ENCODE assay signal across 35 cellular contexts in the genomic region with DNA sequence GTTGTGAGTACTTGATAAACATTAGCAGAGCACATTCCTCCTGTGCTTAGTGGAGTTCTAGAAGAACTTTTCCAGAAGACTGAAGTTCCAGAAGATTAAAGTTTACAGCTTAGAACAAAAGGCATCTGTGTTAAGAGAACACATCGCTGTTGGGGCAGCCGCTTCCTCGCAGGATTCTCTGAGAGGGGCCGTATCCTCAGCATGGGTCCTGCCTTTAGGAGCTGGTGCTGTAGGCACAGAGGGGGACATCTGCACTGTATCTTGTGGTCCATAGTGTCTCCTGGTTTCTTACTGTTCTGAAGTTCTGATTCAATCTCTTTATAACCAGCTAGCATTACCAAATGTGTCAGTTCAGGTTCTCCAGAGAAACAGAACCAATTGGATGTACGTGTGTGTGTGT. TPM values are rescaled to one million over a fixed set of nuclear protein-coding genes. Genes with fewer than 3 reads are reported as not detected.
"Had no signal": no experiment of that assay in that cellular context is flagged by ENCODE, and none has a peak within 500 bp of the region (broad histone marks: within the 10 kb centered on the region; RNA-seq: fewer than 3 reads in every experiment).

No MANE protein-coding gene starts in this region.

- ATAC-seq: activated naive CD8-positive, alpha-beta T cell treated with anti-CD3 and anti-CD28 coated beads, Interleukin-2, amount 50 U/mL, for 24 hours; activated T-cell treated with anti-CD3 and anti-CD28 coated beads, Interleukin-2, amount 50 U/mL, for 4 hours; activated T-cell treated with anti-CD3 and anti-CD28 coated beads, Interleukin-2, amount 50 U/mL, for 72 hours; activated T-helper 17 cell treated with anti-CD3 and anti-CD28 coated beads, Interleukin-2, amount 50 U/mL, for 72 hours had no signal

- H3K27me3 Mint-ChIP-seq: activated CD4-positive, alpha-beta memory T cell treated with anti-CD3 and anti-CD28 coated beads for 36 hours; activated naive CD4-positive, alpha-beta T cell treated with anti-CD3 and anti-CD28 coated beads, Interleukin-2, amount 50 U/mL, for 24 hours; activated naive CD8-positive, alpha-beta T cell; brain had no signal

- H3K27ac Mint-ChIP-seq: activated B cell treated with CpG ODN at 0.5 μM for 24 hours; activated CD4-positive, alpha-beta memory T cell treated with anti-CD3 and anti-CD28 coated beads for 36 hours; activated CD4-positive, alpha-beta T cell treated with anti-CD3 and anti-CD28 coated beads, Interleukin-2, amount 10 ng/mL, durations not matched to agents 24 days and 14 days; activated naive CD4-positive, alpha-beta T cell treated with anti-CD3 and anti-CD28 coated beads for 36 hours; activated naive CD4-positive, alpha-beta T cell treated with anti-CD3 and anti-CD28 coated beads, Interleukin-2, amount 50 U/mL, for 24 hours; activated naive CD8-positive, alpha-beta T cell; activated naive CD8-positive, alpha-beta T cell treated with anti-CD3 and anti-CD28 coated beads, Interleukin-2, amount 10 ng/mL, durations not matched to agents 7 days and 5 days; activated naive CD8-positive, alpha-beta T cell treated with anti-CD3 and anti-CD28 coated beads, Interleukin-2, amount 50 U/mL, for 24 hours; activated T-cell treated with anti-CD3 and anti-CD28 coated beads, Interleukin-2, amount 50 U/mL, for 72 hours; activated T-helper 1 cell treated with anti-CD3 and anti-CD28 coated beads, Interleukin-12 subunit alpha, Interleukin-12 subunit beta, Interleukin-2, Interleukin-4 antibody, amounts not matched to agents 30 ng/mL and 10 ng/mL and 1 ng/mL, durations not matched to agents 14 hours and 24 hours and 36 hours; activated T-helper 17 cell treated with anti-CD3 and anti-CD28 coated beads, Interleukin-2, amount 50 U/mL, for 72 hours; brain; T-helper 1 cell treated with Interleukin-12 subunit alpha and Interleukin-12 subunit beta and Interleukin-4 antibody, amounts not matched to agents 30 μg/mL and 1 μg/mL, for 36 hours; T-helper 2 cell treated with Interferon-gamma antibody and Interleukin-4, amounts not matched to agents 5 μg/mL and 100 μg/mL, for 36 hours had no signal

- H3K9me3 Mint-ChIP-seq: activated B cell treated with CpG ODN at 0.5 μM for 24 hours; activated CD4-positive, alpha-beta memory T cell treated with anti-CD3 and anti-CD28 coated beads for 36 hours; activated CD4-positive, alpha-beta T cell treated with anti-CD3 and anti-CD28 coated beads, Interleukin-2, amount 10 ng/mL, durations not matched to agents 24 days and 14 days; activated naive CD4-positive, alpha-beta T cell treated with anti-CD3 and anti-CD28 coated beads for 36 hours; activated naive CD4-positive, alpha-beta T cell treated with anti-CD3 and anti-CD28 coated beads, Interleukin-2, amount 50 U/mL, for 24 hours; activated naive CD8-positive, alpha-beta T cell treated with anti-CD3 and anti-CD28 coated beads, Interleukin-2, amount 10 ng/mL, durations not matched to agents 7 days and 5 days; activated naive CD8-positive, alpha-beta T cell treated with anti-CD3 and anti-CD28 coated beads, Interleukin-2, amount 50 U/mL, for 24 hours; activated T-cell treated with anti-CD3 and anti-CD28 coated beads, Interleukin-2, amount 50 U/mL, for 4 hours; activated T-cell treated with anti-CD3 and anti-CD28 coated beads, Interleukin-2, amount 50 U/mL, for 72 hours; activated T-helper 1 cell treated with anti-CD3 and anti-CD28 coated beads, Interleukin-12 subunit alpha, Interleukin-12 subunit beta, Interleukin-2, Interleukin-4 antibody, amounts not matched to agents 30 ng/mL and 10 ng/mL and 1 ng/mL, durations not matched to agents 14 hours and 24 hours and 36 hours; activated T-helper 17 cell treated with anti-CD3 and anti-CD28 coated beads, Interleukin-2, amount 50 U/mL, for 72 hours; central memory CD8-positive, alpha-beta T cell; T-helper 1 cell treated with Interleukin-12 subunit alpha and Interleukin-12 subunit beta and Interleukin-4 antibody, amounts not matched to agents 30 μg/mL and 1 μg/mL, for 36 hours; T-helper 2 cell treated with Interferon-gamma antibody and Interleukin-4, amounts not matched to agents 5 μg/mL and 100 μg/mL, for 36 hours had no signal

- H3K36me3 Mint-ChIP-seq: activated CD4-positive, alpha-beta memory T cell treated with anti-CD3 and anti-CD28 coated beads for 36 hours; activated naive CD4-positive, alpha-beta T cell treated with anti-CD3 and anti-CD28 coated beads, Interleukin-2, amount 50 U/mL, for 24 hours; activated naive CD8-positive, alpha-beta T cell; activated naive CD8-positive, alpha-beta T cell treated with anti-CD3 and anti-CD28 coated beads, Interleukin-2, amount 10 ng/mL, durations not matched to agents 7 days and 5 days; brain had no signal

- DNase-seq: activated B cell treated with CpG ODN at 0.5 μM for 24 hours; activated CD4-positive, alpha-beta memory T cell treated with anti-CD3 and anti-CD28 coated beads for 36 hours; activated CD4-positive, alpha-beta T cell treated with anti-CD3 and anti-CD28 coated beads for 4 hours; activated CD4-positive, alpha-beta T cell treated with anti-CD3 and anti-CD28 coated beads, Interleukin-2, amount 10 ng/mL, durations not matched to agents 24 days and 14 days; activated CD4-positive, alpha-beta T cell treated with anti-CD3 and anti-CD28 coated beads, Interleukin-2, amount 50 U/mL, for 1 hour; activated CD4-positive, alpha-beta T cell treated with anti-CD3 and anti-CD28 coated beads, Interleukin-2, amount 50 U/mL, for 4 hours; activated CD4-positive, CD25-positive, alpha-beta regulatory T cell treated with anti-CD3 and anti-CD28 coated beads, Interleukin-2, amount 50 U/mL, for 72 hours; activated CD8-positive, alpha-beta memory T cell treated with anti-CD3 and anti-CD28 coated beads, Interleukin-2, amount 50 U/mL, for 4 hours; activated effector memory CD4-positive, alpha-beta T cell treated with anti-CD3 and anti-CD28 coated beads, Interleukin-2, amount 50 U/mL, for 16 hours; activated gamma-delta T cell treated with Interleukin-2 at 50 U/mL for 16 hours; activated naive CD4-positive, alpha-beta T cell; activated naive CD4-positive, alpha-beta T cell treated with anti-CD3 and anti-CD28 coated beads for 36 hours; activated naive CD8-positive, alpha-beta T cell treated with anti-CD3 and anti-CD28 coated beads, Interleukin-2, amount 10 ng/mL, durations not matched to agents 7 days and 5 days; activated naive CD8-positive, alpha-beta T cell treated with anti-CD3 and anti-CD28 coated beads, Interleukin-2, amount 50 U/mL, for 24 hours; activated T-cell treated with anti-CD3 and anti-CD28 coated beads for 4 hours; activated T-cell treated with anti-CD3 and anti-CD28 coated beads, Interleukin-2, amount 50 U/mL, for 1 hour; activated T-cell treated with anti-CD3 and anti-CD28 coated beads, Interleukin-2, amount 50 U/mL, for 4 hours; activated T-cell treated with anti-CD3 and anti-CD28 coated beads, Interleukin-2, amount 50 U/mL, for 72 hours; amygdala; anterior cingulate cortex; caudate nucleus; cerebellar nuclear complex; T-helper 1 cell; T-helper 2 cell; T-helper 9 cell had no signal

- H3K4me1 Mint-ChIP-seq: activated CD4-positive, alpha-beta T cell treated with anti-CD3 and anti-CD28 coated beads, Interleukin-2, amount 10 ng/mL, durations not matched to agents 24 days and 14 days; activated naive CD4-positive, alpha-beta T cell treated with anti-CD3 and anti-CD28 coated beads, Interleukin-2, amount 50 U/mL, for 24 hours; activated naive CD8-positive, alpha-beta T cell treated with anti-CD3 and anti-CD28 coated beads, Interleukin-2, amount 10 ng/mL, durations not matched to agents 7 days and 5 days; activated naive CD8-positive, alpha-beta T cell treated with anti-CD3 and anti-CD28 coated beads, Interleukin-2, amount 50 U/mL, for 24 hours; activated T-helper 17 cell treated with anti-CD3 and anti-CD28 coated beads, Interleukin-2, amount 50 U/mL, for 72 hours; central memory CD8-positive, alpha-beta T cell had no signal

- H3K4me3 Mint-ChIP-seq: activated B cell treated with CpG ODN at 0.5 μM for 24 hours; activated CD4-positive, alpha-beta memory T cell treated with anti-CD3 and anti-CD28 coated beads for 36 hours; activated CD4-positive, alpha-beta T cell treated with anti-CD3 and anti-CD28 coated beads, Interleukin-2, amount 10 ng/mL, durations not matched to agents 24 days and 14 days; activated naive CD4-positive, alpha-beta T cell treated with anti-CD3 and anti-CD28 coated beads for 36 hours; activated naive CD4-positive, alpha-beta T cell treated with anti-CD3 and anti-CD28 coated beads, Interleukin-2, amount 50 U/mL, for 24 hours; activated naive CD8-positive, alpha-beta T cell; activated naive CD8-positive, alpha-beta T cell treated with anti-CD3 and anti-CD28 coated beads, Interleukin-2, amount 10 ng/mL, durations not matched to agents 7 days and 5 days; activated naive CD8-positive, alpha-beta T cell treated with anti-CD3 and anti-CD28 coated beads, Interleukin-2, amount 50 U/mL, for 24 hours; activated T-cell treated with anti-CD3 and anti-CD28 coated beads, Interleukin-2, amount 50 U/mL, for 4 hours; activated T-cell treated with anti-CD3 and anti-CD28 coated beads, Interleukin-2, amount 50 U/mL, for 72 hours; activated T-helper 1 cell treated with anti-CD3 and anti-CD28 coated beads, Interleukin-12 subunit alpha, Interleukin-12 subunit beta, Interleukin-2, Interleukin-4 antibody, amounts not matched to agents 30 ng/mL and 10 ng/mL and 1 ng/mL, durations not matched to agents 14 hours and 24 hours and 36 hours; activated T-helper 17 cell treated with anti-CD3 and anti-CD28 coated beads, Interleukin-2, amount 50 U/mL, for 72 hours; brain; central memory CD8-positive, alpha-beta T cell; T-helper 1 cell treated with Interleukin-12 subunit alpha and Interleukin-12 subunit beta and Interleukin-4 antibody, amounts not matched to agents 30 μg/mL and 1 μg/mL, for 36 hours; T-helper 2 cell treated with Interferon-gamma antibody and Interleukin-4, amounts not matched to agents 5 μg/mL and 100 μg/mL, for 36 hours had no signal

RNA-seq across cellular contexts. Expression of a gene that starts 16.3 kb away (rescaled TPM):
- total RNA-seq: activated B cell treated with CpG ODN at 0.5 μM for 24 hours, ascending aorta, cardiac muscle cell had no signal
